32 cellular contexts compared by ENCODE assay signal in the genomic region with DNA sequence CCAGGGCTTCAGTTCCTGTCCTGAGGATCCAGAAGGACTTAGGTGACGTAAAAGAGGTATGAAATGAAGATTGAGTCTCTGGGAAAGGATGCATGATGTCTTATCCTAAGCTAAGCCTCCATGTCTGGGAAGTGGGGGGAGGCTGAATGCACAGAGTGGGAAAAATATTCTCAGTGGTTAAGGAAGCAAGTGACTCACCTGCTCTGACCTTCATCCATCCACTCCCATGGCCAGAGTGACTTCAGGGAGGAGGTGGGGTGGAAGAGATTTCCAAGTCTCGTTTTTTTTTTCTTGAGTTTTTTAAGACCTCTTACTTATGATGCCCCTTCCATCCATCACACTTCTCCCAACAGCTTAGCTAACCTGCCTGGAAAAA. TPM values are rescaled to one million over a fixed set of nuclear protein-coding genes. Genes with fewer than 3 reads are reported as not detected.
A peak's percentile ranks its signal among the peaks of the same experiment; 100 is the strongest.
DNase-seq lines count a peak whose midpoint lies in the region; ATAC-seq and TF ChIP-seq lines count a peak whose summit lies in the region.
"Had no signal": no experiment of that assay in that cellular context is flagged by ENCODE, and none has a peak within 500 bp of the region (broad histone marks: within the 10 kb centered on the region; RNA-seq: fewer than 3 reads in every experiment).

No MANE protein-coding gene starts in this region.

- H3K27ac ChIP-seq in PC-9: 0 out of 2 replicates have a peak overlapping the region, but pooled peaks have one; percentile 18
- peak overlapping the region; percentile 11 for H3K27ac ChIP-seq in parathyroid adenoma
- H3K27ac ChIP-seq: cardiac muscle cell, coronary artery, KMS-11, prostate gland, thyroid gland, WERI-Rb-1 had no signal

- H2AFZ ChIP-seq in PC-9 (peak overlapping the region; percentile 50; the same call in 1 of the 2 replicates), parathyroid adenoma (no peak overlapping the region)

- peak; percentile 46 for DNase-seq in ELR (ENCODE audit: low read depth)
- no peak for DNase-seq in PC-9
- DNase-seq in fibroblast of pulmonary artery (ENCODE audit: low read depth): peak; percentile 17
- DNase-seq in activated naive CD4-positive, alpha-beta T cell (lab: John Stamatoyannopoulos, UW): no peak
- DNase-seq in GOT3 (lab: John Stamatoyannopoulos, UW): no peak
- DNase-seq in amygdala (lab: John Stamatoyannopoulos, UW): no peak
- no peak for DNase-seq in activated CD8-positive, alpha-beta T cell treated with anti-CD3 and anti-CD28 coated beads, Interleukin-2, amount 10 ng/mL, durations not matched to agents 7 days and 5 days
- DNase-seq: activated CD4-positive, alpha-beta T cell treated with anti-CD3 and anti-CD28 coated beads for 4 hours; aorta; BE2C; CD8-positive, alpha-beta T cell; effector memory CD4-positive, alpha-beta T cell; erythroblast; head of caudate nucleus; MM.1S; natural killer cell; NCI-H526 treated with DMSO at 0.1 percent for 48 hours; nucleus accumbens; SHP77; stimulated activated CD4-positive, alpha-beta T cell treated with anti-CD3 and anti-CD28 coated beads, Interleukin-12 subunit alpha, Interleukin-12 subunit beta, amount 100 ng/mL, for 4 hours; stimulated activated CD4-positive, alpha-beta T cell treated with anti-CD3 and anti-CD28 coated beads, Interleukin-4, amount 100 ng/mL, for 24 hours; T-helper 9 cell; WERI-Rb-1 had no signal

- H3K36me3 ChIP-seq in PC-9 (ENCODE audit: low read depth) (no peaks in the 10 kb centered on the region), parathyroid adenoma (ENCODE audit: control insufficient read depth, insufficient read depth, low read length) (no peaks in the 10 kb centered on the region)
- H3K36me3 ChIP-seq: BE2C, cardiac muscle cell, prostate gland, thyroid gland, WERI-Rb-1 had no signal

- H3K36me3 Mint-ChIP-seq in activated CD8-positive, alpha-beta T cell treated with anti-CD3 and anti-CD28 coated beads, Interleukin-2, amount 10 ng/mL, durations not matched to agents 7 days and 5 days (ENCODE audit: low read depth): no peaks in the 10 kb centered on the region
- H3K36me3 Mint-ChIP-seq: CD8-positive, alpha-beta T cell; natural killer cell had no signal

- no peaks in the 10 kb centered on the region for H3K27me3 ChIP-seq in PC-9 (ENCODE audit: insufficient read depth, low read depth)
- no peaks in the 10 kb centered on the region for H3K27me3 ChIP-seq in parathyroid adenoma (ENCODE audit: control insufficient read depth, insufficient read depth, low read length)
- H3K27me3 ChIP-seq: BE2C, cardiac muscle cell, thyroid gland had no signal

- POLR2A ChIA-PET in PC-9 (lab: Charles Lee; ENCODE audit: unreplicated experiment): no interaction called here
- POLR2A ChIA-PET in activated CD8-positive, alpha-beta T cell treated with anti-CD3 and anti-CD28 coated beads, Interleukin-2, amount 10 ng/mL, durations not matched to agents 7 days and 5 days (lab: Charles Lee): interaction anchor here (0.6 kb wide), 1 partner anchor 227 kb away, joined by 3 read pairs; no protein-coding TSS in a partner anchor

- no peak overlapping the region for H3K27ac Mint-ChIP-seq in activated CD8-positive, alpha-beta T cell treated with anti-CD3 and anti-CD28 coated beads, Interleukin-2, amount 10 ng/mL, durations not matched to agents 7 days and 5 days
- H3K27ac Mint-ChIP-seq: activated naive CD8-positive, alpha-beta T cell; CD8-positive, alpha-beta T cell; natural killer cell had no signal

- peaks cover 4% of the 10 kb centered on the region; the same call in 1 of the 2 replicates for H3F3A ChIP-seq in PC-9 (ENCODE audit: insufficient read depth, low read depth)

- no peak overlapping the region for H3K9ac ChIP-seq in parathyroid adenoma
- H3K9ac ChIP-seq: KMS-11 had no signal

- no peaks in the 10 kb centered on the region for H3K9me2 ChIP-seq in PC-9 (ENCODE audit: insufficient read depth)

- no TSS peak for BruUV-seq in PC-9 (replicated peaks; lab: Mats Ljungman, UMichigan)

- TF ChIP-seq CTCF in PC-9 (conservative IDR thresholded peaks at IDR 0.05) (no peak), fibroblast of pulmonary artery (IDR thresholded peaks at IDR 0.05; ENCODE audit: low read length, missing control alignments) (no peak), parathyroid adenoma (IDR thresholded peaks at IDR 0.05) (no peak)

- H3K9me3 ChIP-seq in PC-9 (ENCODE audit: insufficient read depth, low read depth) (peaks cover 6% of the 10 kb centered on the region; the same call in 1 of the 2 replicates), parathyroid adenoma (ENCODE audit: control insufficient read depth, low read length) (no peaks in the 10 kb centered on the region)
- H3K9me3 ChIP-seq: BE2C, prostate gland, thyroid gland had no signal

- H3K4me1 ChIP-seq in PC-9 (replicated peaks; ENCODE audit: insufficient read depth): peaks cover 12% of the 10 kb centered on the region
- H3K4me1 ChIP-seq in parathyroid adenoma: no peaks in the 10 kb centered on the region
- H3K4me1 ChIP-seq: BE2C, prostate gland had no signal

- CTCF ChIA-PET in PC-9 (lab: Charles Lee): interaction anchor here (0.6 to 0.7 kb wide), 2 partner anchors 15 to 1175 kb away, joined by 3 to 10 read pairs; no protein-coding TSS in a partner anchor
- CTCF ChIA-PET in activated CD8-positive, alpha-beta T cell treated with anti-CD3 and anti-CD28 coated beads, Interleukin-2, amount 10 ng/mL, durations not matched to agents 7 days and 5 days (lab: Charles Lee): interaction anchor here (0.9 kb wide), 1 partner anchor 166 kb away, joined by 3 read pairs; no protein-coding TSS in a partner anchor

- H3K4me3 Mint-ChIP-seq in activated CD8-positive, alpha-beta T cell treated with anti-CD3 and anti-CD28 coated beads, Interleukin-2, amount 10 ng/mL, durations not matched to agents 7 days and 5 days: no peak overlapping the region
- H3K4me3 Mint-ChIP-seq: activated naive CD8-positive, alpha-beta T cell; CD8-positive, alpha-beta T cell; natural killer cell had no signal

- H3K27me3 Mint-ChIP-seq in activated CD8-positive, alpha-beta T cell treated with anti-CD3 and anti-CD28 coated beads, Interleukin-2, amount 10 ng/mL, durations not matched to agents 7 days and 5 days (ENCODE audit: low read depth): peaks cover 11% of the 10 kb centered on the region

- H3K4me3 ChIP-seq in PC-9 (no peak overlapping the region), fibroblast of pulmonary artery (replicated peaks; ENCODE audit: low read depth, low read length) (no peak overlapping the region), parathyroid adenoma (ENCODE audit: low read depth, low read length) (no peak overlapping the region)
- H3K4me3 ChIP-seq: cardiac muscle cell, coronary artery, lung, prostate gland, thyroid gland had no signal

- H3K4me1 Mint-ChIP-seq in activated CD8-positive, alpha-beta T cell treated with anti-CD3 and anti-CD28 coated beads, Interleukin-2, amount 10 ng/mL, durations not matched to agents 7 days and 5 days (ENCODE audit: low read depth): no peaks in the 10 kb centered on the region
- H3K4me1 Mint-ChIP-seq: natural killer cell had no signal

- H3K9me3 Mint-ChIP-seq in activated CD8-positive, alpha-beta T cell treated with anti-CD3 and anti-CD28 coated beads, Interleukin-2, amount 10 ng/mL, durations not matched to agents 7 days and 5 days (ENCODE audit: insufficient read depth): no peaks in the 10 kb centered on the region
- H3K9me3 Mint-ChIP-seq: natural killer cell had no signal

- ATAC-seq in activated CD8-positive, alpha-beta T cell treated with anti-CD3 and anti-CD28 coated beads, Interleukin-2, amount 10 ng/mL, durations not matched to agents 7 days and 5 days: no peak
- ATAC-seq: CD8-positive, alpha-beta T cell; natural killer cell; sciatic nerve had no signal

- H3K4me2 ChIP-seq in PC-9 (peak overlapping the region; percentile 8), parathyroid adenoma (ENCODE audit: low read length) (no peak overlapping the region)
- H3K4me2 ChIP-seq: KMS-11 had no signal

- no peaks in the 10 kb centered on the region for H4K20me1 ChIP-seq in PC-9 (ENCODE audit: insufficient read depth)

- intact Hi-C loops in PC-9 (cut with micrococcal nuclease; ENCODE audit: unreplicated experiment): no loop called here

- H3K79me2 ChIP-seq in PC-9 (ENCODE audit: low read depth): no peaks in the 10 kb centered on the region
- no peaks in the 10 kb centered on the region for H3K79me2 ChIP-seq in parathyroid adenoma

RNA-seq across cellular contexts. Expression of a gene that starts 32.5 kb away (rescaled TPM):
- total RNA-seq in PC-9 (2021): 41.2 and 44.1 TPM in 2 replicates
- 10 to 100 TPM; 45.4 to 50.4 TPM for total RNA-seq in activated CD8-positive, alpha-beta T cell treated with anti-CD3 and anti-CD28 coated beads, Interleukin-2, amount 10 ng/mL, durations not matched to agents 7 days and 5 days

Comparison
In these comparisons a context has a peak if more than half of its experiments do, and no peak if none do; other contexts are left out.
1. DNase-seq: peak in ELR (single experiment) and fibroblast of pulmonary artery (single experiment); none in PC-9 (0 of 2), activated naive CD4-positive, alpha-beta T cell (0 of 4), GOT3 (single experiment), amygdala (0 of 56) and activated CD8-positive, alpha-beta T cell treated with anti-CD3 and anti-CD28 coated beads, Interleukin-2, amount 10 ng/mL, durations not matched to agents 7 days and 5 days (single experiment).